ENCODE assay signal across 12 cellular contexts in genomic region chr7:3194501-3195141, GRCh38.
DNase-seq lines count a peak whose midpoint lies in the region; ATAC-seq, FAIRE-seq and TF ChIP-seq lines count a peak whose summit lies in the region.
"Had no signal": no experiment of that assay in that cellular context is flagged by ENCODE, and none has a peak within 500 bp of the region (broad histone marks: within the 10 kb centered on the region; RNA-seq: fewer than 3 reads in every experiment).

No MANE protein-coding gene starts in this region.

- peak; percentile 78 to 87 for ATAC-seq in lower lobe of right lung

- POLR2A ChIA-PET in A673 (lab: Charles Lee; ENCODE audit: low non-redundant PET), result no interaction called here
- POLR2A ChIA-PET in CD8-positive, alpha-beta memory T cell (lab: Charles Lee), result no interaction called here

- H3K9me2 ChIP-seq in MM.1S (replicated peaks; ENCODE audit: insufficient read depth, low read length), result no peaks in the 10 kb centered on the region

- H3K9ac ChIP-seq in HUES48 (ENCODE audit: low read depth, low read length) (peak overlapping the region; percentile 50), MM.1S (ENCODE audit: low read length) (no peak overlapping the region)

- intact Hi-C loops in A673 (cut with micrococcal nuclease; ENCODE audit: unreplicated experiment) (no loop called here), lower lobe of right lung (cut with DNase I) (no loop called here)

- no peak overlapping the region for H3K4me3 Mint-ChIP-seq in CD8-positive, alpha-beta memory T cell

- H3K27ac Mint-ChIP-seq in CD8-positive, alpha-beta memory T cell, result peak overlapping the region in 1 of 8 donors; percentile 30

- DNase-seq in A673 (ENCODE audit: low spot score), result peak; percentile 56
- DNase-seq in dermis blood vessel endothelial cell, result peak; percentile 69
- peak; percentile 51 for DNase-seq in lower lobe of right lung
- DNase-seq in GM12891 (ENCODE audit: insufficient read length, low spot score), result no peak
- DNase-seq in NCI-H2029 treated with DMSO at 0.1 percent for 48 hours (lab: John Stamatoyannopoulos, UW), result no peak
- no peak for DNase-seq in CD8-positive, alpha-beta memory T cell
- no peak for DNase-seq in MM.1S
- DNase-seq: anterior cingulate cortex, C1 segment of cervical spinal cord, NCI-H187 had no signal

- peaks cover 0 to 5% (median 0%) of the 10 kb centered on the region in 3 donors for H3K4me1 Mint-ChIP-seq in CD8-positive, alpha-beta memory T cell

- H3K79me2 ChIP-seq in MM.1S (ENCODE audit: low read length), result no peaks in the 10 kb centered on the region

- TF ChIP-seq POLR2A in GM12891 (IDR thresholded peaks at IDR 0.05; ENCODE audit: low read depth, low read length), result no peak

- no peaks in the 10 kb centered on the region for H3F3A ChIP-seq in MM.1S (ENCODE audit: insufficient read depth, low read length)

- no peaks in the 10 kb centered on the region for H3K27me3 ChIP-seq in A673 (replicated peaks; ENCODE audit: insufficient read depth, low read depth, low read length, poor library complexity)
- no peaks in the 10 kb centered on the region for H3K27me3 ChIP-seq in HUES48 (ENCODE audit: control insufficient read depth, insufficient read depth, low read length)
- no peaks in the 10 kb centered on the region for H3K27me3 ChIP-seq in lower lobe of right lung (ENCODE audit: low read depth)
- no peaks in the 10 kb centered on the region for H3K27me3 ChIP-seq in CD8-positive, alpha-beta memory T cell (ENCODE audit: insufficient read depth, low read length, poor library complexity, severe bottlenecking)
- no peaks in the 10 kb centered on the region for H3K27me3 ChIP-seq in MM.1S (replicated peaks; ENCODE audit: insufficient read depth, low read length)

- H2AFZ ChIP-seq in MM.1S (ENCODE audit: low read length), result no peak overlapping the region

- FAIRE-seq in GM12891 (lab: Jason Lieb, UNC), result no peak
- FAIRE-seq: keratinocyte had no signal

- H3K36me3 ChIP-seq in A673 (ENCODE audit: insufficient read depth, low read length, poor library complexity, severe bottlenecking), result no peaks in the 10 kb centered on the region
- H3K36me3 ChIP-seq in HUES48 (ENCODE audit: control insufficient read depth, insufficient read depth, low read length), result no peaks in the 10 kb centered on the region
- no peaks in the 10 kb centered on the region for H3K36me3 ChIP-seq in lower lobe of right lung
- no peaks in the 10 kb centered on the region for H3K36me3 ChIP-seq in CD8-positive, alpha-beta memory T cell (ENCODE audit: insufficient read depth, low read length)
- no peaks in the 10 kb centered on the region for H3K36me3 ChIP-seq in MM.1S (replicated peaks; ENCODE audit: insufficient read depth, low read length)

- H3K4me2 ChIP-seq in MM.1S (ENCODE audit: low read depth, low read length), result no peak overlapping the region

- no peak overlapping the region for H3K27ac ChIP-seq in A673 (ENCODE audit: low read depth, low read length, poor library complexity, severe bottlenecking)
- peak overlapping the region; percentile 90 for H3K27ac ChIP-seq in HUES48 (ENCODE audit: low read depth, low read length)
- H3K27ac ChIP-seq in lower lobe of right lung, result no peak overlapping the region
- H3K27ac ChIP-seq in CD8-positive, alpha-beta memory T cell (ENCODE audit: low read depth, low read length), result no peak overlapping the region
- H3K27ac ChIP-seq in MM.1S (ENCODE audit: low read length), result no peak overlapping the region

- CTCF ChIA-PET in A673 (lab: Charles Lee), result no interaction called here
- CTCF ChIA-PET in CD8-positive, alpha-beta memory T cell (lab: Charles Lee), result no interaction called here

- peaks cover 0 to 8% (median 3%) of the 10 kb centered on the region in 5 donors for H3K9me3 Mint-ChIP-seq in CD8-positive, alpha-beta memory T cell

- H3K4me1 ChIP-seq in A673 (ENCODE audit: insufficient read depth, low read length, poor library complexity, severe bottlenecking) (no peaks in the 10 kb centered on the region), HUES48 (ENCODE audit: control insufficient read depth, insufficient read depth, low read length) (peaks cover 27% of the 10 kb centered on the region), lower lobe of right lung (no peaks in the 10 kb centered on the region), MM.1S (ENCODE audit: low read length) (no peaks in the 10 kb centered on the region)
- H3K4me1 ChIP-seq in CD8-positive, alpha-beta memory T cell (ENCODE audit: insufficient read depth, low read length), result no peaks in the 10 kb centered on the region

- peaks cover 0 to 10% (median 0%) of the 10 kb centered on the region in 3 donors for H3K36me3 Mint-ChIP-seq in CD8-positive, alpha-beta memory T cell

- H3K4me3 ChIP-seq in A673 (ENCODE audit: low read depth, low read length, poor library complexity, severe bottlenecking) (no peak overlapping the region), HUES48 (ENCODE audit: low read depth, low read length) (0 out of 2 replicates have a peak overlapping the region, but pooled peaks have one; percentile 21), lower lobe of right lung (no peak overlapping the region), MM.1S (ENCODE audit: low read length) (no peak overlapping the region)
- no peak overlapping the region for H3K4me3 ChIP-seq in CD8-positive, alpha-beta memory T cell (ENCODE audit: low read length)

- H3K9me3 ChIP-seq in A673 (ENCODE audit: low read depth, low read length, poor library complexity, severe bottlenecking) (no peaks in the 10 kb centered on the region), HUES48 (ENCODE audit: control insufficient read depth, insufficient read depth, low read length) (no peaks in the 10 kb centered on the region), lower lobe of right lung (no peaks in the 10 kb centered on the region), MM.1S (replicated peaks; ENCODE audit: insufficient read depth, low read length) (no peaks in the 10 kb centered on the region)
- no peaks in the 10 kb centered on the region for H3K9me3 ChIP-seq in CD8-positive, alpha-beta memory T cell (ENCODE audit: low read length)

- no peak for TF ChIP-seq CTCF in A673 (conservative IDR thresholded peaks at IDR 0.05; ENCODE audit: low read depth, low read length)
- no peak for TF ChIP-seq CTCF in lower lobe of right lung (IDR thresholded peaks at IDR 0.05)
- no peak for TF ChIP-seq CTCF in MM.1S (IDR thresholded peaks at IDR 0.05; ENCODE audit: low read length)

- H3K27me3 Mint-ChIP-seq in CD8-positive, alpha-beta memory T cell, result peaks cover 14 to 19% of the 10 kb centered on the region in 2 donors

- no TSS peak for BruUV-seq in A673 (replicated peaks; lab: Mats Ljungman, UMichigan)

- H4K20me1 ChIP-seq in MM.1S (ENCODE audit: insufficient read depth, low read length), result no peaks in the 10 kb centered on the region

TF ChIP-seq in GM12891, 5 proteins besides CTCF, POLR2A, EP300 and RAD21:
- TF ChIP-seq POU2F2 (IDR thresholded peaks at IDR 0.05; ENCODE audit: low read depth, low read length), result no peak
- TF ChIP-seq PAX5 (IDR thresholded peaks at IDR 0.05; ENCODE audit: insufficient read depth, low read length, severe bottlenecking), result no peak
- no peak for TF ChIP-seq POLR2AphosphoS5 (IDR thresholded peaks at IDR 0.05; ENCODE audit: low read depth, low read length)
TF ChIP-seq in GM12891: peak in this region for 0.

Comparison
In these comparisons a context has a peak if more than half of its experiments do, and no peak if none do; other contexts are left out.
1. DNase-seq: peak in A673 (single experiment), dermis blood vessel endothelial cell (single experiment) and lower lobe of right lung (single experiment); none in GM12891 (single experiment), NCI-H2029 treated with DMSO at 0.1 percent for 48 hours (single experiment), CD8-positive, alpha-beta memory T cell (0 of 5) and MM.1S (single experiment).